Comparison of ENCODE assay signal across 8 cellular contexts in the genomic region with DNA sequence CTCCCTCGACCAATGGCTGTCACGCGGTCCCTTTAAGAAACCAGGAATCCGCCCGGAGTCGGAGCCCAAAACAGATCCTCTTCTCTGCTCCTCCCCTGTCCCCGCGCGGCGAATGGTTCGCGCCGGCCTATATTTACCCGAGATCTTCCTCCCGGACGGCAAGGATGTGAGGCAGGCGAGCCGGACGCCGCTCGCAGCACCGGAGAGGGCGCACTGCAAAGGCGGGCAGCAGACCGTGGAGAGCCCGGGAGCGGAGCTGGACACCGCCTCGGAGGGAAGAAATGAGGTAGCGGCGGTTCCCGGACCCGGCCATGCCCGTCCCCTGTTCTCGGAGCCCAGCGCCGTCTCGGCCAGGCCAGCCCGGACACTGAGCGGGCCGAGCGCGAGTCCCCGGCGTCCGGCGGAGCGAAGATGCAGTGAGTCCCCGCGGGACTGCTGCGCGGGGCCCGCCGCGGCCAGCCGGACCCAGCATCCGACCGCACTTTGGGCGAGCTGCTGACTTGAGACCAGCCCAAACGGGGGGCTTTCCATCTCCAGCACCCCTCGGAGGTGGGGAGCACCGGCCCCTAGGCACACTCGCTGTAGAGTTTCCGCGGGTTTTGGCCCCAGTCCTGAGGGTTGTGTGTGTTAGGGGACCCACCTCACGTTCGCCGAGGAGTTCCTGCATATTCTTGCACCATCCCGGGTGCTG. TPM values are rescaled to one million over a fixed set of nuclear protein-coding genes. Genes with fewer than 3 reads are reported as not detected.
DNase-seq lines count a peak whose midpoint lies in the region; ATAC-seq and TF ChIP-seq lines count a peak whose summit lies in the region.

A gene with protein sequence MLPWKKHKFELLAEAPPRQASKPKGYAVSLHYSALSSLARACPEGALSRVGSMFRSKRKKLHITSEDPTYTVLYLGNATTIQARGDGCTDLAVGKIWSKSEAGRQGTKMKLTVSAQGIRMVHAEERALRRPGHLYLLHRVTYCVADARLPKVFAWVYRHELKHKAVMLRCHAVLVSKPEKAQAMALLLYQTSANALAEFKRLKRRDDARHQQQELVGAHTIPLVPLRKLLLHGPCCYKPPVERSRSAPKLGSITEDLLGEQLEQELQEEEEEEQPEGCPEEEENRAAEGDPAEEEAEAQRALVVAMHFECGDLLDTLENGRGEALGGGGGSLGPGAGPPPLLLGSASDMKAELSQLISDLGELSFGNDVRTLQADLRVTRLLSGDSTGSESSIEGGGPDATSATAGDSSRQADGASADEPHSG (plus strand): TSS at position 161 of the 691 bp plus-strand sequence. CDS start 944 bp downstream, outside the sequence.

- H3K27me3 ChIP-seq in mucosa of stomach (ENCODE audit: control insufficient read depth, insufficient read depth, low read length): peaks cover 4% of the 10 kb centered on the region

- peak within 1 kb of the TSS; percentile 22 for H3K4me3 ChIP-seq in mucosa of stomach (ENCODE audit: low read length)

- H3K9me3 ChIP-seq in mucosa of stomach (ENCODE audit: control insufficient read depth, low read length): no peaks in the 10 kb centered on the region

- peak; percentile 76 for ATAC-seq in esophagus mucosa

- peaks cover 21% of the 10 kb centered on the region for H3K4me1 ChIP-seq in mucosa of stomach (ENCODE audit: control insufficient read depth, insufficient read depth, low read length)

- peak; percentile 98 for TF ChIP-seq POLR2A in GM19193 (IDR thresholded peaks at IDR 0.05; ENCODE audit: extremely low read depth, insufficient read depth, insufficient read length)

- peak within 1 kb of the TSS; percentile 44 for H3K9ac ChIP-seq in mucosa of stomach (ENCODE audit: low read length)

- no peaks in the 10 kb centered on the region for H3K36me3 ChIP-seq in mucosa of stomach (ENCODE audit: control insufficient read depth, insufficient read depth, low read length)

- DNase-seq in AML-193 (lab: John Stamatoyannopoulos, UW): peak; percentile 93 to 95
- DNase-seq in HuH-7 (ENCODE audit: low spot score): peak; percentile 84
- peak; percentile 88 to 89 for DNase-seq in activated T-cell treated with anti-CD3 and anti-CD28 coated beads, Interleukin-2, amount 50 U/mL, for 48 hours
- peak; percentile 88 for DNase-seq in stimulated activated CD8-positive, alpha-beta memory T cell treated with anti-CD3 and anti-CD28 coated beads, Interleukin-4, amount 100 ng/mL, for 48 hours

TF ChIP-seq in PFSK-1, 5 proteins besides CTCF, POLR2A, EP300 and RAD21:
- TF ChIP-seq TAF1 (IDR thresholded peaks at IDR 0.05; ENCODE audit: borderline replicate concordance, insufficient read depth, low read length): peak; percentile 97
- peak; percentile 99 for TF ChIP-seq POLR2AphosphoS5 (IDR thresholded peaks at IDR 0.05; ENCODE audit: low read depth, low read length)
- TF ChIP-seq, protein P1, sequence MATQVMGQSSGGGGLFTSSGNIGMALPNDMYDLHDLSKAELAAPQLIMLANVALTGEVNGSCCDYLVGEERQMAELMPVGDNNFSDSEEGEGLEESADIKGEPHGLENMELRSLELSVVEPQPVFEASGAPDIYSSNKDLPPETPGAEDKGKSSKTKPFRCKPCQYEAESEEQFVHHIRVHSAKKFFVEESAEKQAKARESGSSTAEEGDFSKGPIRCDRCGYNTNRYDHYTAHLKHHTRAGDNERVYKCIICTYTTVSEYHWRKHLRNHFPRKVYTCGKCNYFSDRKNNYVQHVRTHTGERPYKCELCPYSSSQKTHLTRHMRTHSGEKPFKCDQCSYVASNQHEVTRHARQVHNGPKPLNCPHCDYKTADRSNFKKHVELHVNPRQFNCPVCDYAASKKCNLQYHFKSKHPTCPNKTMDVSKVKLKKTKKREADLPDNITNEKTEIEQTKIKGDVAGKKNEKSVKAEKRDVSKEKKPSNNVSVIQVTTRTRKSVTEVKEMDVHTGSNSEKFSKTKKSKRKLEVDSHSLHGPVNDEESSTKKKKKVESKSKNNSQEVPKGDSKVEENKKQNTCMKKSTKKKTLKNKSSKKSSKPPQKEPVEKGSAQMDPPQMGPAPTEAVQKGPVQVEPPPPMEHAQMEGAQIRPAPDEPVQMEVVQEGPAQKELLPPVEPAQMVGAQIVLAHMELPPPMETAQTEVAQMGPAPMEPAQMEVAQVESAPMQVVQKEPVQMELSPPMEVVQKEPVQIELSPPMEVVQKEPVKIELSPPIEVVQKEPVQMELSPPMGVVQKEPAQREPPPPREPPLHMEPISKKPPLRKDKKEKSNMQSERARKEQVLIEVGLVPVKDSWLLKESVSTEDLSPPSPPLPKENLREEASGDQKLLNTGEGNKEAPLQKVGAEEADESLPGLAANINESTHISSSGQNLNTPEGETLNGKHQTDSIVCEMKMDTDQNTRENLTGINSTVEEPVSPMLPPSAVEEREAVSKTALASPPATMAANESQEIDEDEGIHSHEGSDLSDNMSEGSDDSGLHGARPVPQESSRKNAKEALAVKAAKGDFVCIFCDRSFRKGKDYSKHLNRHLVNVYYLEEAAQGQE (IDR thresholded peaks at IDR 0.05; ENCODE audit: insufficient read depth in 1 of 2, low read depth in 2 of 2, low read length in 2 of 2): 0 out of 4 replicates have a peak, but pooled peaks of 1 of the 2 experiments have one; percentile 52
- no peak for TF ChIP-seq FOXP2 (optimal IDR thresholded peaks at IDR 0.05; ENCODE audit: borderline replicate concordance, extremely low read depth, extremely low read length, insufficient read depth)
- no peak for TF ChIP-seq SIN3A (IDR thresholded peaks at IDR 0.05; ENCODE audit: borderline replicate concordance, insufficient read depth, low read length)
TF ChIP-seq in PFSK-1: peak in this region for 3.

RNA-seq across cellular contexts. Expression of the gene that starts here (rescaled TPM):
- 25.7 TPM for polyA plus RNA-seq in PFSK-1 (2012; ENCODE audit: insufficient read length, low read depth)
- 23.4 TPM for total RNA-seq in esophagus mucosa

Comparison
In these comparisons a context has a peak if more than half of its experiments do, and no peak if none do; other contexts are left out.
1. Peak in every context shown above with its lines: DNase-seq, ATAC-seq and H3K4me3 ChIP-seq.